ENCODE assay signal across 24 cellular contexts in the genomic region with DNA sequence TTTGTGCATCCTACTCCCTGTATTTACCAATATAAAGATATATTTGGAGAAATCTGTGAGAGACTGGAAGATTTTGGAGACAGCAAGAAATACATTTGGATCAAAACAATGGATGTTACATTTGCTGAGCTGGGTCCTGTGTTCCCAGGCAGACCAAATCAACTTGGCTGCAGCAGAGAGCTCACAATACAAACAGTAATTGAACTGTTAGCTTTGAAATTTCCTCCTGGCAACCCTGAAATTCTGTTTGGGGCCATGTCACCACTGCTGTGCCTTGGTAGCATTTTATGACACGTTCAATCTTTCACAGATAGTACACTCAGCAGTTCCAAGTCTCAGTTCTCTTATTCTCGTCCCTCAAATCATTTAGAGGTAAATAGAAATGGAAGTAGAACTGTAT.
DNase-seq lines count a peak whose midpoint lies in the region; ATAC-seq and TF ChIP-seq lines count a peak whose summit lies in the region.
"Had no signal": no experiment of that assay in that cellular context is flagged by ENCODE, and none has a peak within 500 bp of the region (broad histone marks: within the 10 kb centered on the region; RNA-seq: fewer than 3 reads in every experiment).

No MANE protein-coding gene starts in this region.

- TF ChIP-seq CTCF in GM20000 (IDR thresholded peaks at IDR 0.05; ENCODE audit: extremely low read depth, missing control alignments) = no peak

- ATAC-seq in GM21825 (IDR thresholded peaks at IDR 0.05; ENCODE audit: unreplicated experiment) (no peak), HG02763 (IDR thresholded peaks at IDR 0.05; ENCODE audit: unreplicated experiment) (no peak)
- ATAC-seq: activated CD8-positive, alpha-beta memory T cell treated with anti-CD3 and anti-CD28 coated beads, Interleukin-2, amount 10 ng/mL, durations not matched to agents 7 days and 5 days; left lung; naive thymus-derived CD4-positive, alpha-beta T cell; upper lobe of right lung had no signal

- peak; percentile 48 for DNase-seq in DMS153 (lab: John Stamatoyannopoulos, UW)
- peak; percentile 78 for DNase-seq in NCI-H146 (lab: John Stamatoyannopoulos, UW)
- peak; percentile 75 for DNase-seq in NCI-H748 (lab: John Stamatoyannopoulos, UW; ENCODE audit: unreplicated experiment)
- DNase-seq in medulla oblongata (ENCODE audit: extremely low spot score) = peak; percentile 43
- DNase-seq in GM20000 (ENCODE audit: low spot score) = no peak
- DNase-seq in NCI-H82 treated with DMSO at 0.1 percent for 48 hours (lab: John Stamatoyannopoulos, UW; ENCODE audit: unreplicated experiment) = no peak
- DNase-seq: activated CD4-positive, alpha-beta T cell treated with anti-CD3 and anti-CD28 coated beads, Interleukin-2, amount 10 ng/mL, durations not matched to agents 7 days and 5 days; activated CD8-positive, alpha-beta memory T cell treated with anti-CD3 and anti-CD28 coated beads, Interleukin-2, amount 10 ng/mL, durations not matched to agents 7 days and 5 days; activated naive CD4-positive, alpha-beta T cell treated with anti-CD3 and anti-CD28 coated beads, Interleukin-2, amount 50 U/mL, for 16 hours; BE2C; endodermal cell; HCEC 1CT; IMR-90; left lung; naive thymus-derived CD4-positive, alpha-beta T cell; NCI-H1694; NCI-H446 treated with DMSO at 0.1 percent for 48 hours; retina; small intestine; stimulated activated CD4-positive, alpha-beta T cell treated with anti-CD3 and anti-CD28 coated beads, Interleukin-1b, Interleukin-23, amount 100 ng/mL, for 48 hours; upper lobe of right lung; WERI-Rb-1 had no signal

Comparison
In these comparisons a context has a peak if more than half of its experiments do, and no peak if none do; other contexts are left out.
1. DNase-seq: peak in DMS153 (single experiment), NCI-H146 (single experiment), NCI-H748 (single experiment) and medulla oblongata (single experiment); none in GM20000 (single experiment) and NCI-H82 treated with DMSO at 0.1 percent for 48 hours (single experiment).